Comparison of ENCODE assay signal across 9 cellular contexts in genomic region chr5:99037668-99038067, GRCh38.
DNase-seq lines count a peak whose midpoint lies in the region; ATAC-seq and TF ChIP-seq lines count a peak whose summit lies in the region.
"Had no signal": no experiment of that assay in that cellular context is flagged by ENCODE, and none has a peak within 500 bp of the region (broad histone marks: within the 10 kb centered on the region; RNA-seq: fewer than 3 reads in every experiment).

No MANE protein-coding gene starts in this region.

- BruUV-seq in PC-9 (replicated peaks; lab: Mats Ljungman, UMichigan), result no TSS peak

- no peak for TF ChIP-seq POLR2A in spleen (IDR thresholded peaks at IDR 0.05)

- H3K4me1 Mint-ChIP-seq in neural progenitor cell, result peaks cover 3% of the 10 kb centered on the region

- ATAC-seq in right cardiac atrium (no peak), sciatic nerve (no peak)
- ATAC-seq: heart left ventricle had no signal

- H3K9ac ChIP-seq in neural progenitor cell, result no peak overlapping the region

- peaks cover 18% of the 10 kb centered on the region for H3K9me3 Mint-ChIP-seq in neural progenitor cell

- CTCF ChIA-PET in PC-9 (lab: Charles Lee), result no interaction called here

- H3K79me2 ChIP-seq in PC-9 (ENCODE audit: low read depth), result no peaks in the 10 kb centered on the region
- H3K79me2 ChIP-seq in neural progenitor cell (ENCODE audit: low read depth), result no peaks in the 10 kb centered on the region

- H3K4me3 Mint-ChIP-seq in neural progenitor cell, result no peak overlapping the region

- no peaks in the 10 kb centered on the region for H3K9me2 ChIP-seq in PC-9 (ENCODE audit: insufficient read depth)

- no peaks in the 10 kb centered on the region for H3K36me3 Mint-ChIP-seq in neural progenitor cell

- H3K4me1 ChIP-seq in PC-9 (replicated peaks; ENCODE audit: insufficient read depth), result peaks cover 18% of the 10 kb centered on the region; the same call in 1 of the 2 replicates
- peaks cover 21 to 41% (median 29%) of the 10 kb centered on the region in 6 donors for H3K4me1 ChIP-seq in spleen
- H3K4me1 ChIP-seq in neural progenitor cell, result peaks cover 2% of the 10 kb centered on the region
- H3K4me1 ChIP-seq in right cardiac atrium (ENCODE audit: control insufficient read depth, insufficient read depth, low read length), result no peaks in the 10 kb centered on the region

- POLR2A ChIA-PET in PC-9 (lab: Charles Lee; ENCODE audit: unreplicated experiment), result no interaction called here

- no peaks in the 10 kb centered on the region for H4K20me1 ChIP-seq in PC-9 (ENCODE audit: insufficient read depth)
- no peaks in the 10 kb centered on the region for H4K20me1 ChIP-seq in neural progenitor cell (ENCODE audit: low read depth)

- H3K4me3 ChIP-seq in PC-9 (no peak overlapping the region), spleen (peak overlapping the region in 1 of 8 donors; percentile 9), neural progenitor cell (no peak overlapping the region), right cardiac atrium (ENCODE audit: low read length) (no peak overlapping the region)
- H3K4me3 ChIP-seq: heart left ventricle had no signal

- no peak overlapping the region for H2AFZ ChIP-seq in PC-9
- H2AFZ ChIP-seq in neural progenitor cell (replicated peaks), result no peak overlapping the region

- H3K27ac ChIP-seq in PC-9 (no peak overlapping the region), spleen (peak overlapping the region in 4 of 8 donors; percentile 2 to 67 (median 44)), neural progenitor cell (no peak overlapping the region), right cardiac atrium (ENCODE audit: low read length) (no peak overlapping the region)
- H3K27ac ChIP-seq: heart left ventricle had no signal

- H3F3A ChIP-seq in PC-9 (ENCODE audit: insufficient read depth, low read depth), result no peaks in the 10 kb centered on the region
- no peaks in the 10 kb centered on the region for H3F3A ChIP-seq in neural progenitor cell (ENCODE audit: low read depth)

- H3K36me3 ChIP-seq in PC-9 (ENCODE audit: low read depth) (no peaks in the 10 kb centered on the region), spleen (no peaks in the 10 kb centered on the region), neural progenitor cell (no peaks in the 10 kb centered on the region)
- H3K36me3 ChIP-seq: heart left ventricle had no signal

- no peak overlapping the region for H3K27ac Mint-ChIP-seq in neural progenitor cell

- H3K27me3 Mint-ChIP-seq in neural progenitor cell (ENCODE audit: insufficient read depth, low read depth), result no peaks in the 10 kb centered on the region

- H3K27me3 ChIP-seq in PC-9 (ENCODE audit: insufficient read depth, low read depth) (no peaks in the 10 kb centered on the region), spleen (replicated peaks in 1 of 7) (no peaks in the 10 kb centered on the region), neural progenitor cell (no peaks in the 10 kb centered on the region), right cardiac atrium (ENCODE audit: control insufficient read depth, insufficient read depth) (no peaks in the 10 kb centered on the region)
- H3K27me3 ChIP-seq: heart left ventricle had no signal

- DNase-seq in H4 (ENCODE audit: low spot score) (peak; percentile 87), PC-9 (peak; percentile 50 to 63), spleen (peak; percentile 88), neural progenitor cell (ENCODE audit: low spot score) (no peak), right cardiac atrium (no peak), sciatic nerve (ENCODE audit: low spot score) (no peak)
- peak; percentile 5 for DNase-seq in activated T-helper 9 cell treated with anti-CD3 and anti-CD28 coated beads, Interleukin-2, amount 50 U/mL, for 16 hours (ENCODE audit: low read depth)
- DNase-seq: NCI-H446 had no signal

- intact Hi-C loops in PC-9 (cut with micrococcal nuclease; ENCODE audit: unreplicated experiment) (loop anchor here (10.0 kb wide), 1 partner anchor 263 kb away; the partner anchor contains the start of gene RGMB), spleen (cut with DNase I; ENCODE audit: low total_unique reads) (no loop called here), right cardiac atrium (cut with DNase I) (no loop called here), sciatic nerve (cut with DNase I) (loop anchor here (10.0 kb wide), 1 partner anchor 133 kb away; no protein-coding TSS in a partner anchor)

- 55 to 60% (median 59%) methylated on average over 7 to 8 of the region's 8 CpGs for WGBS in spleen, 5 donors
- 69% methylated on average over 8 of the region's 8 CpGs for WGBS in right cardiac atrium

- TF ChIP-seq CTCF in PC-9 (conservative IDR thresholded peaks at IDR 0.05) (no peak), spleen (IDR thresholded peaks at IDR 0.05 in 8 of 11, conservative IDR thresholded peaks at IDR 0.05 in 3 of 11) (no peak), neural progenitor cell (IDR thresholded peaks at IDR 0.05) (no peak)

- H3K4me2 ChIP-seq in PC-9 (0 out of 2 replicates have a peak overlapping the region, but pooled peaks have one; percentile 15), neural progenitor cell (no peak overlapping the region)

- no peaks in the 10 kb centered on the region for H3K9me3 ChIP-seq in PC-9 (ENCODE audit: insufficient read depth, low read depth)
- peaks cover 0 to 26% (median 5%) of the 10 kb centered on the region in 8 donors for H3K9me3 ChIP-seq in spleen
- H3K9me3 ChIP-seq in neural progenitor cell (ENCODE audit: low read depth), result no peaks in the 10 kb centered on the region
- H3K9me3 ChIP-seq in right cardiac atrium (ENCODE audit: control insufficient read depth, low read length), result no peaks in the 10 kb centered on the region

Comparison
In these comparisons a context has a peak if more than half of its experiments do, and no peak if none do; other contexts are left out.
1. DNase-seq: peak in H4 (single experiment), PC-9 (2 of 2), activated T-helper 9 cell treated with anti-CD3 and anti-CD28 coated beads, Interleukin-2, amount 50 U/mL, for 16 hours (single experiment) and spleen (single experiment); none in neural progenitor cell (single experiment), right cardiac atrium (0 of 3) and sciatic nerve (single experiment).
2. intact Hi-C loops: an anchor here in PC-9 (10.0 kb wide) and sciatic nerve (10.0 kb wide); none called in spleen and right cardiac atrium.